ENCODE assay signal across 8 cellular contexts in the genomic region with DNA sequence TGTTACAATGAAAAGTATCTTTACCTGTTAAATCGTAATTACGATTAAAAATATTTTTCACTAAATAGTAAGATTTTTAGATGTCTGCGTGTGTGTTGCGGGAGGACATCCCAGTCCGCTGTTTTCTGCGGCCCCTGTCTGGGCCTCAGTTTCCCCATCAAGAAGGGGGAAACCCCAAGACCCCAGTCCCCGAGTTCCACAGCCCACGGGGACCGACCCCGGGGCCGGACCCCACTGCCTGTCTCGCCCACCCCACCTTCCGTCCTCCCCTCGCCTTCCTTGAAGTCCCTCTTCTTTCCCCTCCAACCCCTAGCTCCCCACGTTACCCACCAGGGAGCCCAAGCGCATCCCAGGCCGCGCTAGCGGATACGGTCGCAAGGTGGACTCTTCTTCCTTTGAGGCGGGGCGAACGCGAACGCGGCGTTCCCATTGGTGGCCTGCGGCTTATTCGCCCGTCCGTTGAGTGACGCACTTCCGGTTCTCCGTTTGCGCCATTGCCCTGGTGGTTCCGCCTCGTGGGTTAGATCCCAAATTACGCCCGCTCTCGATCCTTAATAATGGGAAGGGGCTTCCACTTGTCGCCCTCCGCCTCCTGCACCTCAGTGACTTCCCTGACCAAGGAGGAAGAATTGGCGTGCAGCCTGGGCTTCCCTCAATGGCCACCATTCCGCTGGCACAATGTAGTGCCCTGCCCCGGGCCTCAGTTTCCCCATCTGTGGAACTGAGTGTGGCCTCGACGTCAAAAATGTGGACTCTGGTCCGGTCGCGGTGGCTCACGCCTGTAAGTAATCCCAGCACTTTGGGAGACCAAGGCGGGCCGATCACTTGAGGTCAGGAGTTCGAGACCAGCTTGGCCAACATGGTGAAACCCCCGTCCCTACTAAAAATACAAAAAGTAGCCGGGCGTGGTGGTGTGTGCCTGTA. TPM values are rescaled to one million over a fixed set of nuclear protein-coding genes. Genes with fewer than 3 reads are reported as not detected.
DNase-seq lines count a peak whose midpoint lies in the region; ATAC-seq and TF ChIP-seq lines count a peak whose summit lies in the region.

A gene with protein sequence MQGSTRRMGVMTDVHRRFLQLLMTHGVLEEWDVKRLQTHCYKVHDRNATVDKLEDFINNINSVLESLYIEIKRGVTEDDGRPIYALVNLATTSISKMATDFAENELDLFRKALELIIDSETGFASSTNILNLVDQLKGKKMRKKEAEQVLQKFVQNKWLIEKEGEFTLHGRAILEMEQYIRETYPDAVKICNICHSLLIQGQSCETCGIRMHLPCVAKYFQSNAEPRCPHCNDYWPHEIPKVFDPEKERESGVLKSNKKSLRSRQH (minus strand): TSS at position 397 of the 924 bp plus-strand sequence. CDS start 11,202 bp downstream, outside the sequence.

- TF ChIP-seq CTCF in GM12864 (IDR thresholded peaks at IDR 0.05; ENCODE audit: low read depth, low read length, missing control alignments) (no peak), cardiac muscle cell (IDR thresholded peaks at IDR 0.05; ENCODE audit: low read depth, low read length) (no peak), parathyroid adenoma (IDR thresholded peaks at IDR 0.05) (peak; percentile 34), tibial nerve (IDR thresholded peaks at IDR 0.05) (peak in 3 of 5 experiments; percentile 13 to 50 (median 33))

- H3K4me1 Mint-ChIP-seq in activated naive CD8-positive, alpha-beta T cell treated with anti-CD3 and anti-CD28 coated beads, Interleukin-2, amount 50 U/mL, for 24 hours, result peaks cover 79% of the 10 kb centered on the region

- peak; percentile 61 to 92 for TF ChIP-seq EP300 in tibial nerve (IDR thresholded peaks at IDR 0.05)

- H3K9me3 ChIP-seq in cardiac muscle cell (ENCODE audit: low read depth) (no peaks in the 10 kb centered on the region), parathyroid adenoma (ENCODE audit: control insufficient read depth, low read length) (no peaks in the 10 kb centered on the region), tibial nerve (no peaks in the 10 kb centered on the region)

- no peaks in the 10 kb centered on the region for H3K27me3 Mint-ChIP-seq in activated naive CD8-positive, alpha-beta T cell treated with anti-CD3 and anti-CD28 coated beads, Interleukin-2, amount 50 U/mL, for 24 hours

- H3K9ac ChIP-seq in parathyroid adenoma, result peak within 1 kb of the TSS; percentile 33

- no peaks in the 10 kb centered on the region for H3K4me1 ChIP-seq in cardiac muscle cell (ENCODE audit: low read depth)
- H3K4me1 ChIP-seq in parathyroid adenoma, result peaks cover 5% of the 10 kb centered on the region
- peaks cover 0 to 16% (median 2%) of the 10 kb centered on the region in 4 donors for H3K4me1 ChIP-seq in tibial nerve

- H3K27ac Mint-ChIP-seq in activated naive CD8-positive, alpha-beta T cell treated with anti-CD3 and anti-CD28 coated beads, Interleukin-2, amount 50 U/mL, for 24 hours, result peak within 1 kb of the TSS; percentile 97

- H3K27ac ChIP-seq in cardiac muscle cell, result no peak within 1 kb of the TSS
- peak within 1 kb of the TSS; percentile 67 for H3K27ac ChIP-seq in parathyroid adenoma
- H3K27ac ChIP-seq in tibial nerve, result peak within 1 kb of the TSS; percentile 38 to 90 (median 81)

- DNase-seq in GM12864 (ENCODE audit: low read depth), result peak; percentile 90
- peak; percentile 87 for DNase-seq in NCI-H1105 treated with DMSO at 0.1 percent for 48 hours (lab: John Stamatoyannopoulos, UW)
- DNase-seq in SW 1271 (lab: John Stamatoyannopoulos, UW), result peak; percentile 69 to 82
- DNase-seq in activated naive CD8-positive, alpha-beta T cell treated with anti-CD3 and anti-CD28 coated beads, Interleukin-2, amount 50 U/mL, for 24 hours, result peak; percentile 99
- peak; percentile 92 to 97 for DNase-seq in cardiac muscle cell (ENCODE audit: low read depth in 1 of 2, low spot score in 1 of 2)
- peak; percentile 97 to 98 for DNase-seq in tibial nerve (ENCODE audit: low spot score in 2 of 2)

- H2AFZ ChIP-seq in parathyroid adenoma, result peak within 1 kb of the TSS; percentile 99

- H3K27me3 ChIP-seq in cardiac muscle cell, result no peaks in the 10 kb centered on the region
- no peaks in the 10 kb centered on the region for H3K27me3 ChIP-seq in parathyroid adenoma (ENCODE audit: control insufficient read depth, insufficient read depth, low read length)
- H3K27me3 ChIP-seq in tibial nerve, result no peaks in the 10 kb centered on the region

- peaks cover 5% of the 10 kb centered on the region for H3K9me3 Mint-ChIP-seq in activated naive CD8-positive, alpha-beta T cell treated with anti-CD3 and anti-CD28 coated beads, Interleukin-2, amount 50 U/mL, for 24 hours

- peaks cover 6% of the 10 kb centered on the region for H3K79me2 ChIP-seq in parathyroid adenoma

- WGBS in tibial nerve, 2 donors, result 8 to 12% methylated on average over 56 to 57 of the region's 58 CpGs

- H3K4me2 ChIP-seq in parathyroid adenoma (ENCODE audit: low read length), result peak within 1 kb of the TSS; percentile 92

- ATAC-seq in HG02623 (IDR thresholded peaks at IDR 0.05; ENCODE audit: unreplicated experiment), result peak; percentile 91
- peak; percentile 96 for ATAC-seq in activated naive CD8-positive, alpha-beta T cell treated with anti-CD3 and anti-CD28 coated beads, Interleukin-2, amount 50 U/mL, for 24 hours

- H3K4me3 ChIP-seq in GM12864 (ENCODE audit: low read depth, low read length) (peak within 1 kb of the TSS; percentile 67), cardiac muscle cell (peak within 1 kb of the TSS; percentile 54), parathyroid adenoma (ENCODE audit: low read depth, low read length) (peak within 1 kb of the TSS; percentile 96), tibial nerve (peak within 1 kb of the TSS; percentile 70 to 87 (median 73))

- TF ChIP-seq POLR2A in tibial nerve (IDR thresholded peaks at IDR 0.05), result peak; percentile 57 to 79

- H3K4me3 Mint-ChIP-seq in activated naive CD8-positive, alpha-beta T cell treated with anti-CD3 and anti-CD28 coated beads, Interleukin-2, amount 50 U/mL, for 24 hours, result peak within 1 kb of the TSS; percentile 93

- peaks cover 37% of the 10 kb centered on the region for H3K36me3 Mint-ChIP-seq in activated naive CD8-positive, alpha-beta T cell treated with anti-CD3 and anti-CD28 coated beads, Interleukin-2, amount 50 U/mL, for 24 hours (ENCODE audit: low read depth)

- H3K36me3 ChIP-seq in cardiac muscle cell (no peaks in the 10 kb centered on the region), parathyroid adenoma (ENCODE audit: control insufficient read depth, insufficient read depth, low read length) (no peaks in the 10 kb centered on the region), tibial nerve (peaks cover 0 to 4% (median 0%) of the 10 kb centered on the region in 3 donors)

RNA-seq across cellular contexts. Expression of the gene that starts here (rescaled TPM):
- 14.2 and 28.2 TPM in 2 replicates for total RNA-seq in cardiac muscle cell
- 23.4 and 65.8 TPM in 2 replicates for polyA plus RNA-seq in cardiac muscle cell
- total RNA-seq in tibial nerve, result 10 to 100 TPM; 27.7 to 41.4 (median 31.5) TPM

Comparison
In these comparisons a context has a peak if more than half of its experiments do, and no peak if none do; other contexts are left out.
1. CTCF ChIP-seq: peak in parathyroid adenoma (single experiment) and tibial nerve (3 of 5); none in GM12864 (single experiment) and cardiac muscle cell (single experiment).
2. Peak in every context shown above with its lines, with median percentiles within 50 percentile points of each other: DNase-seq and H3K4me3 ChIP-seq.